8 cellular contexts compared by ENCODE assay signal in the genomic region with DNA sequence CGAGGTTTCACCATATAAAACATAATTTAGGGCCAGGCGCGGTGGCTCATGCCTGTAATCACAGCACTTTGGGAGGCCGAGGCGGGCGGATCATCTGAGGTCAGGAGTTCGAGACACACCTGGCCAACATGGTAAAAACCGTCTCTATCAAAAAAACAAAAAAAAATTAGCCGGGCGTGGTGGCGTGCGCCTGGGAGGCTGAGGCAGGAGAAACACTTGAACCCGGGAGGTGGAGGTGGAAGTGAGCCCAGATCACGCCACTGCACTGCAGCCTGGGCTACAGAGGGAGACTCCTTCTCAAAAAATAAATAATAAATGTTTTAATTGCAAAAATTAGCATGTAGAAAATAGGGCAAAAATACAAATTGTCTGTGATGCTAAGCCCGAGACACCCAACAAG. TPM values are rescaled to one million over a fixed set of nuclear protein-coding genes. Genes with fewer than 3 reads are reported as not detected.
DNase-seq lines count a peak whose midpoint lies in the region; ATAC-seq lines count a peak whose summit lies in the region.

No MANE protein-coding gene starts in this region.

- peaks cover 22% of the 10 kb centered on the region for H3K36me3 Mint-ChIP-seq in activated CD4-positive, alpha-beta T cell treated with anti-CD3 and anti-CD28 coated beads, Interleukin-2, amount 10 ng/mL, durations not matched to agents 7 days and 5 days (ENCODE audit: low read depth)
- peaks cover 38% of the 10 kb centered on the region for H3K36me3 Mint-ChIP-seq in activated T-helper 17 cell treated with anti-CD3 and anti-CD28 coated beads, Interleukin-2, amount 50 U/mL, for 72 hours (ENCODE audit: low read depth)

- CTCF ChIA-PET in activated CD4-positive, alpha-beta T cell treated with anti-CD3 and anti-CD28 coated beads, Interleukin-2, amount 10 ng/mL, durations not matched to agents 7 days and 5 days (lab: Charles Lee) = interaction anchor here (0.6 to 1.0 kb wide), 2 partner anchors 10 to 47 kb away, joined by 4 read pairs; no protein-coding TSS in a partner anchor

- peak overlapping the region; percentile 96 for H3K27ac Mint-ChIP-seq in activated CD4-positive, alpha-beta T cell treated with anti-CD3 and anti-CD28 coated beads, Interleukin-2, amount 10 ng/mL, durations not matched to agents 7 days and 5 days
- H3K27ac Mint-ChIP-seq in activated T-helper 17 cell treated with anti-CD3 and anti-CD28 coated beads, Interleukin-2, amount 50 U/mL, for 72 hours = no peak overlapping the region

- H3K27me3 Mint-ChIP-seq in activated CD4-positive, alpha-beta T cell treated with anti-CD3 and anti-CD28 coated beads, Interleukin-2, amount 10 ng/mL, durations not matched to agents 7 days and 5 days = no peaks in the 10 kb centered on the region
- no peaks in the 10 kb centered on the region for H3K27me3 Mint-ChIP-seq in activated T-helper 17 cell treated with anti-CD3 and anti-CD28 coated beads, Interleukin-2, amount 50 U/mL, for 72 hours

- DNase-seq in activated CD4-positive, alpha-beta T cell treated with anti-CD3 and anti-CD28 coated beads, Interleukin-2, amount 10 ng/mL, durations not matched to agents 7 days and 5 days = no peak
- DNase-seq in activated CD4-positive, alpha-beta T cell treated with anti-CD3 and anti-CD28 coated beads, Interleukin-2, amount 50 U/mL, for 48 hours = no peak
- DNase-seq in substantia nigra (lab: John Stamatoyannopoulos, UW) (peak in 2 of 49 donors; percentile 0 to 4), NCI-H748 treated with DMSO at 0.1 percent for 48 hours (lab: John Stamatoyannopoulos, UW) (no peak), inferior parietal cortex (ENCODE audit: extremely low spot score) (no peak)

- no peaks in the 10 kb centered on the region for H3K9me3 ChIP-seq in iPS-18c (ENCODE audit: control insufficient read depth, insufficient read depth, low read length)

- ATAC-seq in activated T-helper 17 cell treated with anti-CD3 and anti-CD28 coated beads, Interleukin-2, amount 50 U/mL, for 72 hours (replicated peaks) = no peak
- no peak for ATAC-seq in GM19324 (IDR thresholded peaks at IDR 0.05; ENCODE audit: low FRiP score, unreplicated experiment)

- peaks cover 55% of the 10 kb centered on the region for H3K4me1 Mint-ChIP-seq in activated CD4-positive, alpha-beta T cell treated with anti-CD3 and anti-CD28 coated beads, Interleukin-2, amount 10 ng/mL, durations not matched to agents 7 days and 5 days
- H3K4me1 Mint-ChIP-seq in activated T-helper 17 cell treated with anti-CD3 and anti-CD28 coated beads, Interleukin-2, amount 50 U/mL, for 72 hours = peaks cover 14% of the 10 kb centered on the region

- POLR2A ChIA-PET in activated CD4-positive, alpha-beta T cell treated with anti-CD3 and anti-CD28 coated beads, Interleukin-2, amount 10 ng/mL, durations not matched to agents 7 days and 5 days (lab: Charles Lee) = interaction anchor here (1.1 kb wide), 1 partner anchor 149 kb away, joined by 4 read pairs; a partner anchor contains a TSS

- H3K4me3 Mint-ChIP-seq in activated CD4-positive, alpha-beta T cell treated with anti-CD3 and anti-CD28 coated beads, Interleukin-2, amount 10 ng/mL, durations not matched to agents 7 days and 5 days = peak overlapping the region; percentile 92
- H3K4me3 Mint-ChIP-seq in activated T-helper 17 cell treated with anti-CD3 and anti-CD28 coated beads, Interleukin-2, amount 50 U/mL, for 72 hours = peak overlapping the region; percentile 88

- H3K4me3 ChIP-seq in iPS-18c (ENCODE audit: insufficient read depth, low read depth, low read length) = peak overlapping the region; percentile 88; the same call in 1 of the 2 replicates

- H3K27ac ChIP-seq in substantia nigra (ENCODE audit: low read depth, low read length, poor library complexity, severe bottlenecking) = peak overlapping the region; percentile 79

- no peaks in the 10 kb centered on the region for H3K9me3 Mint-ChIP-seq in activated CD4-positive, alpha-beta T cell treated with anti-CD3 and anti-CD28 coated beads, Interleukin-2, amount 10 ng/mL, durations not matched to agents 7 days and 5 days
- no peaks in the 10 kb centered on the region for H3K9me3 Mint-ChIP-seq in activated T-helper 17 cell treated with anti-CD3 and anti-CD28 coated beads, Interleukin-2, amount 50 U/mL, for 72 hours

RNA-seq across cellular contexts. Expression of a gene that starts 1.0 kb away (rescaled TPM):
- total RNA-seq in activated CD4-positive, alpha-beta T cell treated with anti-CD3 and anti-CD28 coated beads, Interleukin-2, amount 10 ng/mL, durations not matched to agents 7 days and 5 days = 100 to 1,000 TPM; 174 to 183 TPM
- total RNA-seq in activated T-helper 17 cell treated with anti-CD3 and anti-CD28 coated beads, Interleukin-2, amount 50 U/mL, for 72 hours = 100 to 1,000 TPM; 125 to 349 TPM

RNA-seq across cellular contexts. Expression of a gene that starts 5.7 kb away (rescaled TPM):
- total RNA-seq in activated CD4-positive, alpha-beta T cell treated with anti-CD3 and anti-CD28 coated beads, Interleukin-2, amount 10 ng/mL, durations not matched to agents 7 days and 5 days = 10 to 100 TPM; 34.5 to 41.5 TPM
- total RNA-seq in activated T-helper 17 cell treated with anti-CD3 and anti-CD28 coated beads, Interleukin-2, amount 50 U/mL, for 72 hours = 10 to 100 TPM; 31.5 to 41.0 TPM
